8 cellular contexts compared by ENCODE assay signal in genomic region chr11:35138606-35138948, GRCh38. TPM values are rescaled to one million over a fixed set of nuclear protein-coding genes. Genes with fewer than 3 reads are reported as not detected.
DNase-seq lines count a peak whose midpoint lies in the region; ATAC-seq, FAIRE-seq and TF ChIP-seq lines count a peak whose summit lies in the region.

No MANE protein-coding gene starts in this region.

- H3K27me3 ChIP-seq in CD8-positive, alpha-beta T cell (ENCODE audit: insufficient read depth, low read length), result no peaks in the 10 kb centered on the region
- H3K27me3 ChIP-seq in OCI-LY3 (ENCODE audit: low read depth, low read length) (no peaks in the 10 kb centered on the region), endothelial cell of umbilical vein (ENCODE audit: control insufficient read depth in 2 of 2, insufficient read depth in 2 of 2, low read length in 2 of 2) (peaks cover 0 to 15% of the 10 kb centered on the region in 2 experiments), neuronal stem cell (ENCODE audit: control insufficient read depth in 3 of 3, insufficient read depth in 3 of 3, low read depth in 1 of 3, low read length in 3 of 3) (peaks cover 11 to 41% (median 29%) of the 10 kb centered on the region in 3 experiments)

- H2BK5ac ChIP-seq in neuronal stem cell (ENCODE audit: low read length), result no peak overlapping the region

- no peaks in the 10 kb centered on the region for H3K9me3 Mint-ChIP-seq in CD8-positive, alpha-beta T cell

- DNase-seq in CD8-positive, alpha-beta T cell, result no peak
- DNase-seq in endothelial cell of umbilical vein (ENCODE audit: low read depth, low spot score) (no peak), neuronal stem cell (ENCODE audit: low spot score) (no peak), NCI-H1105 treated with DMSO at 0.1 percent for 48 hours (lab: John Stamatoyannopoulos, UW) (no peak)
- DNase-seq in stimulated activated CD4-positive, alpha-beta T cell treated with anti-CD3 and anti-CD28 coated beads, Interleukin-12 subunit alpha, Interleukin-12 subunit beta, amount 100 ng/mL, for 4 hours, result no peak
- no peak for DNase-seq in activated CD4-positive, alpha-beta T cell treated with anti-CD3 and anti-CD28 coated beads, Interleukin-2, amount 50 U/mL, for 4 hours

- no peak overlapping the region for H2AK5ac ChIP-seq in neuronal stem cell (ENCODE audit: low read depth, low read length)

- 0 out of 2 replicates have a peak overlapping the region, but pooled peaks have one; percentile 10 for H2AFZ ChIP-seq in OCI-LY3 (ENCODE audit: low read depth, low read length)
- peak overlapping the region; percentile 87 for H2AFZ ChIP-seq in endothelial cell of umbilical vein (ENCODE audit: low read depth, low read length)
- H2AFZ ChIP-seq in neuronal stem cell (ENCODE audit: low read length), result peak overlapping the region; percentile 94

- peak overlapping the region; percentile 80 for H3K4me3 ChIP-seq in CD8-positive, alpha-beta T cell (ENCODE audit: low read depth, low read length)
- peak overlapping the region; percentile 96 for H3K4me3 ChIP-seq in OCI-LY3 (ENCODE audit: low read length)
- peak overlapping the region; percentile 53 to 64 (median 57) for H3K4me3 ChIP-seq in endothelial cell of umbilical vein (replicated peaks in 1 of 3; ENCODE audit: insufficient read depth in 1 of 3, low read depth in 1 of 3, low read length in 3 of 3)
- H3K4me3 ChIP-seq in neuronal stem cell (ENCODE audit: low read length in 2 of 2), result peak overlapping the region; percentile 48 to 83

- H3K4me1 Mint-ChIP-seq in CD8-positive, alpha-beta T cell (ENCODE audit: low read depth), result peaks cover 43% of the 10 kb centered on the region

- no peak for ATAC-seq in CD8-positive, alpha-beta T cell
- no peak for ATAC-seq in GM18511 (IDR thresholded peaks at IDR 0.05; ENCODE audit: unreplicated experiment)

- H3K4me1 ChIP-seq in CD8-positive, alpha-beta T cell (ENCODE audit: insufficient read depth, low read length), result peaks cover 30% of the 10 kb centered on the region
- peaks cover 60% of the 10 kb centered on the region for H3K4me1 ChIP-seq in OCI-LY3 (ENCODE audit: low read length)
- peaks cover 19% of the 10 kb centered on the region for H3K4me1 ChIP-seq in endothelial cell of umbilical vein (ENCODE audit: control insufficient read depth, extremely low read depth, insufficient read depth, low read length)
- peaks cover 0 to 2% of the 10 kb centered on the region in 2 donors for H3K4me1 ChIP-seq in neuronal stem cell (ENCODE audit: control insufficient read depth in 2 of 2, insufficient read depth in 1 of 2, low read depth in 1 of 2, low read length in 2 of 2)

- H3K14ac ChIP-seq in neuronal stem cell (ENCODE audit: low read length), result no peak overlapping the region

- FAIRE-seq in endothelial cell of umbilical vein (lab: Jason Lieb, UNC), result no peak

- no peak overlapping the region for H3K23ac ChIP-seq in neuronal stem cell (ENCODE audit: low read depth, low read length, poor library complexity)

- peak overlapping the region; percentile 98 for H3K27ac ChIP-seq in CD8-positive, alpha-beta T cell (ENCODE audit: low read depth, low read length)
- H3K27ac ChIP-seq in OCI-LY3 (ENCODE audit: low read length) (peak overlapping the region; percentile 95), endothelial cell of umbilical vein (ENCODE audit: insufficient read depth, low read depth, low read length) (peak overlapping the region; percentile 18), neuronal stem cell (replicated peaks; ENCODE audit: low read length) (no peak overlapping the region)

- H3K27me3 Mint-ChIP-seq in CD8-positive, alpha-beta T cell (ENCODE audit: low read depth), result no peaks in the 10 kb centered on the region

- no peak overlapping the region for H4K8ac ChIP-seq in neuronal stem cell (ENCODE audit: low read depth, low read length)

- H4K91ac ChIP-seq in neuronal stem cell (ENCODE audit: low read depth, low read length, poor library complexity), result no peak overlapping the region

- POLR2A ChIA-PET in CD8-positive, alpha-beta T cell (lab: Charles Lee), result interaction anchor here (0.6 to 3.6 kb wide), 13 partner anchors 8 to 141 kb away, joined by 3 to 42 read pairs (median 10); no protein-coding TSS in a partner anchor
- POLR2A ChIA-PET in endothelial cell of umbilical vein (lab: Charles Lee), result no interaction called here

- TF ChIP-seq CTCF in CD8-positive, alpha-beta T cell (IDR thresholded peaks at IDR 0.05), result no peak
- TF ChIP-seq CTCF in OCI-LY3 (IDR thresholded peaks at IDR 0.05; ENCODE audit: low read depth, low read length) (peak; percentile 31), endothelial cell of umbilical vein (IDR thresholded peaks at IDR 0.05; ENCODE audit: extremely low read depth in 1 of 2, insufficient read depth in 1 of 2, low read depth in 1 of 2, low read length in 2 of 2) (no peak)

- peaks cover 34% of the 10 kb centered on the region for H4K20me1 ChIP-seq in OCI-LY3 (ENCODE audit: insufficient read depth, low read length)
- no peaks in the 10 kb centered on the region for H4K20me1 ChIP-seq in endothelial cell of umbilical vein (replicated peaks; ENCODE audit: control insufficient read depth, extremely low read depth, insufficient read depth, low read length)

- H3K9ac ChIP-seq in OCI-LY3 (ENCODE audit: low read length), result peak overlapping the region; percentile 98
- H3K9ac ChIP-seq in endothelial cell of umbilical vein (replicated peaks; ENCODE audit: extremely low read depth, insufficient read depth, low read length), result peak overlapping the region; percentile 69
- H3K9ac ChIP-seq in neuronal stem cell (ENCODE audit: low read depth, low read length, poor library complexity), result peak overlapping the region; percentile 39

- H2BK12ac ChIP-seq in neuronal stem cell (ENCODE audit: low read length), result peak overlapping the region; percentile 4

- TF ChIP-seq POLR2A in endothelial cell of umbilical vein (IDR thresholded peaks at IDR 0.05; ENCODE audit: low read depth, low read length), result no peak

- H3K4ac ChIP-seq in neuronal stem cell (ENCODE audit: low read length), result no peak overlapping the region

- intact Hi-C loops in CD8-positive, alpha-beta T cell (cut with DNase I, micrococcal nuclease), result loop anchor here (2.0 to 10.0 kb wide), 3 partner anchors 16 to 1606 kb away; no protein-coding TSS in a partner anchor
- intact Hi-C loops in endothelial cell of umbilical vein (cut with micrococcal nuclease), result loop anchor here (2.0 to 5.0 kb wide), 5 partner anchors 28 to 162 kb away; no protein-coding TSS in a partner anchor

- no peaks in the 10 kb centered on the region for H3K79me1 ChIP-seq in neuronal stem cell (ENCODE audit: low read depth, low read length)

- H3K18ac ChIP-seq in neuronal stem cell (ENCODE audit: low read length), result peak overlapping the region; percentile 76

- BruUV-seq in endothelial cell of umbilical vein (replicated peaks; lab: Mats Ljungman, UMichigan), result no TSS peak

- peak overlapping the region; percentile 58 for H2BK120ac ChIP-seq in neuronal stem cell (ENCODE audit: low read depth, low read length)

- no CpG with 5 or more reads among the region's 16 CpGs for WGBS in neuronal stem cell (ENCODE audit: extremely low coverage in 2 of 2, insufficient read length in 2 of 2, insufficient replicate concordance in 1 of 2), 2 donors

- H3K9me3 ChIP-seq in CD8-positive, alpha-beta T cell (ENCODE audit: low read length), result no peaks in the 10 kb centered on the region
- H3K9me3 ChIP-seq in OCI-LY3 (ENCODE audit: insufficient read depth, low read length), result no peaks in the 10 kb centered on the region
- H3K9me3 ChIP-seq in endothelial cell of umbilical vein (replicated peaks; ENCODE audit: control insufficient read depth, insufficient read depth, low read length), result no peaks in the 10 kb centered on the region
- peaks cover 0 to 3% of the 10 kb centered on the region in 2 donors for H3K9me3 ChIP-seq in neuronal stem cell (replicated peaks in 1 of 2; ENCODE audit: control insufficient read depth in 2 of 2, insufficient read depth in 1 of 2, low read depth in 1 of 2, low read length in 2 of 2)

- H3K36me3 ChIP-seq in CD8-positive, alpha-beta T cell (ENCODE audit: insufficient read depth, low read length), result no peaks in the 10 kb centered on the region
- H3K36me3 ChIP-seq in OCI-LY3 (replicated peaks; ENCODE audit: low read depth, low read length) (peaks cover 36% of the 10 kb centered on the region), endothelial cell of umbilical vein (ENCODE audit: control insufficient read depth in 2 of 2, extremely low read depth in 1 of 2, insufficient read depth in 2 of 2, low read length in 2 of 2) (no peaks in the 10 kb centered on the region), neuronal stem cell (replicated peaks in 1 of 2; ENCODE audit: control insufficient read depth in 2 of 2, insufficient read depth in 2 of 2, low read length in 2 of 2) (no peaks in the 10 kb centered on the region)

- H3K79me2 ChIP-seq in OCI-LY3 (ENCODE audit: low read length) (peaks cover 97% of the 10 kb centered on the region), endothelial cell of umbilical vein (ENCODE audit: control insufficient read depth, insufficient read depth, low read length) (peaks cover 50% of the 10 kb centered on the region)

- peak overlapping the region; percentile 90 for H3K4me3 Mint-ChIP-seq in CD8-positive, alpha-beta T cell

- H3K4me2 ChIP-seq in OCI-LY3 (ENCODE audit: low read length), result peak overlapping the region; percentile 98
- peak overlapping the region; percentile 39 for H3K4me2 ChIP-seq in endothelial cell of umbilical vein (ENCODE audit: insufficient read depth, low read length)
- H3K4me2 ChIP-seq in neuronal stem cell (ENCODE audit: insufficient read depth, low read length, poor library complexity, severe bottlenecking), result peak overlapping the region; percentile 97

- dilution Hi-C loops in endothelial cell of umbilical vein (cut with MboI; ENCODE audit: extremely low pct_ligation_motif_present, low sequenced_read_pairs), result no loop called here

- peak overlapping the region; percentile 84 for H2BK15ac ChIP-seq in neuronal stem cell (ENCODE audit: low read length)

- H3K27ac Mint-ChIP-seq in CD8-positive, alpha-beta T cell, result peak overlapping the region; percentile 98

- CTCF ChIA-PET in CD8-positive, alpha-beta T cell (lab: Charles Lee), result interaction anchor here (0.8 to 10.9 kb wide), 5 partner anchors 22 to 167 kb away, joined by 3 to 92 read pairs (median 7); no protein-coding TSS in a partner anchor
- CTCF ChIA-PET in endothelial cell of umbilical vein (lab: Charles Lee), result interaction anchor here (0.8 to 3.7 kb wide), 8 partner anchors 25 to 213 kb away, joined by 3 to 20 read pairs (median 4); no protein-coding TSS in a partner anchor

- H3K36me3 Mint-ChIP-seq in CD8-positive, alpha-beta T cell, result peaks cover 35% of the 10 kb centered on the region

- H3K9me1 ChIP-seq in endothelial cell of umbilical vein (replicated peaks; ENCODE audit: control insufficient read depth, extremely low read depth, insufficient read depth, low read length), result no peaks in the 10 kb centered on the region

RNA-seq across cellular contexts. Expression of gene CD44, which starts 0.4 kb away (rescaled TPM):
- total RNA-seq in CD8-positive, alpha-beta T cell, result 1,000 to 10,000 TPM; 1,070 to 1,104 TPM
- total RNA-seq in endothelial cell of umbilical vein, result 26.3 and 68.3 TPM in 2 replicates
- 25.5 and 27.5 TPM in 2 replicates for polyA plus RNA-seq in endothelial cell of umbilical vein
- 42.8 and 46.3 TPM in 2 replicates for polyA plus RNA-seq in endothelial cell of umbilical vein (2011; cell fraction: cytosol; rRNA removed)
- 27.3 and 33.4 TPM in 2 replicates for polyA plus RNA-seq in endothelial cell of umbilical vein (2011; cell fraction: nucleus; rRNA removed)
- 458 and 487 TPM in 2 replicates for polyA plus RNA-seq in endothelial cell of umbilical vein (2012)
- 41.8 and 46.8 TPM in 2 replicates for polyA minus RNA-seq in endothelial cell of umbilical vein
- 191 TPM for polyA minus RNA-seq in endothelial cell of umbilical vein (2011; cell fraction: cytosol; rRNA and poly(A)+ RNA removed)
- 28.1 and 51.4 TPM in 2 replicates for polyA minus RNA-seq in endothelial cell of umbilical vein (2011; cell fraction: nucleus; rRNA and poly(A)+ RNA removed)
- 1.6 TPM for polyA plus RNA-seq in neuronal stem cell (2013, experiment 1 of 2)
- 0.75 TPM for polyA plus RNA-seq in neuronal stem cell (2013, experiment 2 of 2)

Comparison
In these comparisons a context has a peak if more than half of its experiments do, and no peak if none do; other contexts are left out.
1. H2AFZ ChIP-seq: peak in every context shown above with its lines; median percentile 94 in neuronal stem cell; 87 in endothelial cell of umbilical vein; 10 in OCI-LY3.
2. H3K4me2 ChIP-seq: peak in every context shown above with its lines; median percentile 98 in OCI-LY3; 97 in neuronal stem cell; 39 in endothelial cell of umbilical vein.
3. H3K9ac ChIP-seq: peak in every context shown above with its lines; median percentile 98 in OCI-LY3; 69 in endothelial cell of umbilical vein; 39 in neuronal stem cell.
4. RNA of gene CD44, which starts 0.4 kb away (total RNA-seq): 1,070 to 1,104 TPM in CD8-positive, alpha-beta T cell; 26.3 to 68.3 TPM in endothelial cell of umbilical vein; every median in the first group is over 10 times any median in the second.
5. Peak in every context shown above with its lines, with median percentiles within 50 percentile points of each other: H3K4me3 ChIP-seq.